ENCODE assay signal across 8 cellular contexts in genomic region chr10:101042667-101043355, GRCh38. TPM values are rescaled to one million over a fixed set of nuclear protein-coding genes. Genes with fewer than 3 reads are reported as not detected.
DNase-seq lines count a peak whose midpoint lies in the region; ATAC-seq and TF ChIP-seq lines count a peak whose summit lies in the region.

No MANE protein-coding gene starts in this region.

- H3K27me3 ChIP-seq in DND-41 (ENCODE audit: insufficient read depth, low read length, poor library complexity) (no peaks in the 10 kb centered on the region), Karpas-422 (ENCODE audit: low read length) (no peaks in the 10 kb centered on the region)

- H3K9me3 Mint-ChIP-seq in activated T-helper 2 cell treated with anti-CD3 and anti-CD28 coated beads, Interferon-gamma antibody, Interleukin-2, Interleukin-4, amounts not matched to agents 10 μg/mL and 5 μg/mL and 100 μg/mL, durations not matched to agents 14 hours and 24 hours and 36 hours: no peaks in the 10 kb centered on the region
- no peaks in the 10 kb centered on the region for H3K9me3 Mint-ChIP-seq in natural killer cell treated with Interleukin-12 subunit alpha and Interleukin-12 subunit beta and Interleukin-15 and Interleukin-18, amount 100 ng/mL, for 72 hours

- H3K79me2 ChIP-seq in DND-41 (ENCODE audit: insufficient read depth, low read length): peaks cover 9% of the 10 kb centered on the region
- no peaks in the 10 kb centered on the region for H3K79me2 ChIP-seq in Karpas-422 (ENCODE audit: low read length)

- peak overlapping the region; percentile 54 for H3K27ac Mint-ChIP-seq in activated T-helper 2 cell treated with anti-CD3 and anti-CD28 coated beads, Interferon-gamma antibody, Interleukin-2, Interleukin-4, amounts not matched to agents 10 μg/mL and 5 μg/mL and 100 μg/mL, durations not matched to agents 14 hours and 24 hours and 36 hours
- peak overlapping the region; percentile 91 to 93 for H3K27ac Mint-ChIP-seq in natural killer cell treated with Interleukin-12 subunit alpha and Interleukin-12 subunit beta and Interleukin-15 and Interleukin-18, amount 100 ng/mL, for 72 hours

- H4K20me1 ChIP-seq in DND-41 (ENCODE audit: insufficient read depth, low read length) (peaks cover 9% of the 10 kb centered on the region; the same call in 1 of the 2 replicates), Karpas-422 (ENCODE audit: insufficient read depth, low read depth, low read length) (no peaks in the 10 kb centered on the region)

- peak overlapping the region; percentile 62 for H3K9ac ChIP-seq in DND-41 (ENCODE audit: low read depth, low read length)
- H3K9ac ChIP-seq in Karpas-422 (ENCODE audit: low read length): peak overlapping the region; percentile 74

- H3K9me3 ChIP-seq in DND-41 (ENCODE audit: insufficient read depth, low read length, severe bottlenecking) (no peaks in the 10 kb centered on the region), Karpas-422 (ENCODE audit: low read length) (no peaks in the 10 kb centered on the region)

- peaks cover 29% of the 10 kb centered on the region for H3K4me1 ChIP-seq in DND-41 (ENCODE audit: insufficient read depth, low read length)
- peaks cover 22% of the 10 kb centered on the region for H3K4me1 ChIP-seq in Karpas-422 (ENCODE audit: low read length)

- peak overlapping the region; percentile 81 for H3K4me3 Mint-ChIP-seq in activated T-helper 2 cell treated with anti-CD3 and anti-CD28 coated beads, Interferon-gamma antibody, Interleukin-2, Interleukin-4, amounts not matched to agents 10 μg/mL and 5 μg/mL and 100 μg/mL, durations not matched to agents 14 hours and 24 hours and 36 hours (ENCODE audit: low read depth)
- H3K4me3 Mint-ChIP-seq in natural killer cell treated with Interleukin-12 subunit alpha and Interleukin-12 subunit beta and Interleukin-15 and Interleukin-18, amount 100 ng/mL, for 72 hours: peak overlapping the region; percentile 96

- peak overlapping the region; percentile 88 for H3K27ac ChIP-seq in DND-41 (ENCODE audit: low read length)
- no peak overlapping the region for H3K27ac ChIP-seq in Karpas-422 (ENCODE audit: low read length)

- H3K4me3 ChIP-seq in DND-41 (ENCODE audit: low read depth in 1 of 2, low read length in 2 of 2): peak overlapping the region; percentile 29 to 75; a peak in 3 of 4 replicates
- H3K4me3 ChIP-seq in Karpas-422 (ENCODE audit: low read length): peak overlapping the region; percentile 73

- peaks cover 36% of the 10 kb centered on the region for H3K27me3 Mint-ChIP-seq in activated T-helper 2 cell treated with anti-CD3 and anti-CD28 coated beads, Interferon-gamma antibody, Interleukin-2, Interleukin-4, amounts not matched to agents 10 μg/mL and 5 μg/mL and 100 μg/mL, durations not matched to agents 14 hours and 24 hours and 36 hours (ENCODE audit: low read depth)
- peaks cover 15% of the 10 kb centered on the region in 2 donors for H3K27me3 Mint-ChIP-seq in natural killer cell treated with Interleukin-12 subunit alpha and Interleukin-12 subunit beta and Interleukin-15 and Interleukin-18, amount 100 ng/mL, for 72 hours

- intact Hi-C loops in activated T-helper 2 cell treated with anti-CD3 and anti-CD28 coated beads, Interferon-gamma antibody, Interleukin-2, Interleukin-4, amounts not matched to agents 10 μg/mL and 5 μg/mL and 100 μg/mL, durations not matched to agents 14 hours and 24 hours and 36 hours (cut with micrococcal nuclease): loop anchor here (1.0 to 10.0 kb wide), 3 partner anchors 11 to 192 kb away; no protein-coding TSS in a partner anchor

- H3K36me3 Mint-ChIP-seq in activated T-helper 2 cell treated with anti-CD3 and anti-CD28 coated beads, Interferon-gamma antibody, Interleukin-2, Interleukin-4, amounts not matched to agents 10 μg/mL and 5 μg/mL and 100 μg/mL, durations not matched to agents 14 hours and 24 hours and 36 hours (ENCODE audit: low read depth): peaks cover 12% of the 10 kb centered on the region
- peaks cover 10% of the 10 kb centered on the region for H3K36me3 Mint-ChIP-seq in natural killer cell treated with Interleukin-12 subunit alpha and Interleukin-12 subunit beta and Interleukin-15 and Interleukin-18, amount 100 ng/mL, for 72 hours

- no peak for TF ChIP-seq CTCF in DND-41 (IDR thresholded peaks at IDR 0.05; ENCODE audit: borderline replicate concordance, extremely low read depth, low read length, poor library complexity, severe bottlenecking)

- H3K4me2 ChIP-seq in DND-41 (ENCODE audit: insufficient read depth, low read length) (peak overlapping the region; percentile 88), Karpas-422 (ENCODE audit: low read depth, low read length, poor library complexity, severe bottlenecking) (peak overlapping the region; percentile 85)

- H3K36me3 ChIP-seq in DND-41 (ENCODE audit: insufficient read depth, low read length) (no peaks in the 10 kb centered on the region), Karpas-422 (ENCODE audit: insufficient read depth, low read length) (no peaks in the 10 kb centered on the region)

- peak; percentile 90 for ATAC-seq in DND-41 (ENCODE audit: insufficient read depth, low read depth)
- ATAC-seq in GM21786 (IDR thresholded peaks at IDR 0.05; ENCODE audit: unreplicated experiment): peak; percentile 97
- ATAC-seq in natural killer cell treated with Interleukin-12 subunit alpha and Interleukin-12 subunit beta and Interleukin-15 and Interleukin-18, amount 100 ng/mL, for 72 hours: peak; percentile 97 to 98

- peaks cover 21% of the 10 kb centered on the region for H3K4me1 Mint-ChIP-seq in activated T-helper 2 cell treated with anti-CD3 and anti-CD28 coated beads, Interferon-gamma antibody, Interleukin-2, Interleukin-4, amounts not matched to agents 10 μg/mL and 5 μg/mL and 100 μg/mL, durations not matched to agents 14 hours and 24 hours and 36 hours (ENCODE audit: low read depth)
- H3K4me1 Mint-ChIP-seq in natural killer cell treated with Interleukin-12 subunit alpha and Interleukin-12 subunit beta and Interleukin-15 and Interleukin-18, amount 100 ng/mL, for 72 hours (ENCODE audit: low read depth in 2 of 2): peaks cover 25% of the 10 kb centered on the region in 2 donors

- H2AFZ ChIP-seq in DND-41 (ENCODE audit: low read depth, low read length) (peak overlapping the region; percentile 83), Karpas-422 (ENCODE audit: low read length) (peak overlapping the region; percentile 96)

- H3K9me2 ChIP-seq in Karpas-422 (replicated peaks; ENCODE audit: insufficient read depth, low read length): no peaks in the 10 kb centered on the region

- DNase-seq in DND-41 (peak; percentile 91), Karpas-422 (peak; percentile 98), RPMI7951 (ENCODE audit: low read depth) (peak; percentile 96), fibroblast of peridontal ligament (ENCODE audit: extremely low read depth) (peak; percentile 98)
- DNase-seq in activated T-helper 2 cell treated with anti-CD3 and anti-CD28 coated beads, Interferon-gamma antibody, Interleukin-2, Interleukin-4, amounts not matched to agents 10 μg/mL and 5 μg/mL and 100 μg/mL, durations not matched to agents 14 hours and 24 hours and 36 hours (ENCODE audit: low spot score): peak; percentile 84
- peak; percentile 97 for DNase-seq in natural killer cell treated with Interleukin-12 subunit alpha and Interleukin-12 subunit beta and Interleukin-15 and Interleukin-18, amount 100 ng/mL, for 72 hours (ENCODE audit: low spot score)
- DNase-seq in stimulated activated naive CD4-positive, alpha-beta T cell treated with Interleukin-2 at 50 U/mL for 16 hours (lab: John Stamatoyannopoulos, UW): peak; percentile 88

RNA-seq across cellular contexts. Expression of gene SFXN3, which starts 11.8 kb away (rescaled TPM):
- total RNA-seq in Karpas-422 (2014; rRNA removed; shearing (Covaris generic); ENCODE audit: low replicate concordance): 8.5 and 13.6 TPM in 2 replicates
- total RNA-seq in RPMI7951 (2014; rRNA removed; shearing (Covaris generic)): 115 and 125 TPM in 2 replicates
- 41.3 and 44.3 TPM in 2 replicates for total RNA-seq in activated T-helper 2 cell treated with anti-CD3 and anti-CD28 coated beads, Interferon-gamma antibody, Interleukin-2, Interleukin-4, amounts not matched to agents 10 μg/mL and 5 μg/mL and 100 μg/mL, durations not matched to agents 14 hours and 24 hours and 36 hours
- 10 to 100 TPM; 12.5 to 21.1 TPM for total RNA-seq in natural killer cell treated with Interleukin-12 subunit alpha and Interleukin-12 subunit beta and Interleukin-15 and Interleukin-18, amount 100 ng/mL, for 72 hours

RNA-seq across cellular contexts. Expression of gene PDZD7, which starts 11.9 kb away (rescaled TPM):
- total RNA-seq in Karpas-422 (2014; rRNA removed; shearing (Covaris generic); ENCODE audit: low replicate concordance): 2.6 and 3.0 TPM in 2 replicates
- total RNA-seq in RPMI7951 (2014; rRNA removed; shearing (Covaris generic)): 2.0 and 2.8 TPM in 2 replicates
- 0.53 and 0.64 TPM in 2 replicates for total RNA-seq in activated T-helper 2 cell treated with anti-CD3 and anti-CD28 coated beads, Interferon-gamma antibody, Interleukin-2, Interleukin-4, amounts not matched to agents 10 μg/mL and 5 μg/mL and 100 μg/mL, durations not matched to agents 14 hours and 24 hours and 36 hours
- under 1 TPM; 0.17 to 0.62 TPM for total RNA-seq in natural killer cell treated with Interleukin-12 subunit alpha and Interleukin-12 subunit beta and Interleukin-15 and Interleukin-18, amount 100 ng/mL, for 72 hours

RNA-seq across cellular contexts. Expression of gene KAZALD1, which starts 19.0 kb away (rescaled TPM):
- 21.5 and 50.1 TPM in 2 replicates for total RNA-seq in Karpas-422 (2014; rRNA removed; shearing (Covaris generic); ENCODE audit: low replicate concordance)
- 8.1 and 11.4 TPM in 2 replicates for total RNA-seq in RPMI7951 (2014; rRNA removed; shearing (Covaris generic))
- total RNA-seq in activated T-helper 2 cell treated with anti-CD3 and anti-CD28 coated beads, Interferon-gamma antibody, Interleukin-2, Interleukin-4, amounts not matched to agents 10 μg/mL and 5 μg/mL and 100 μg/mL, durations not matched to agents 14 hours and 24 hours and 36 hours: 0.55 and 0.67 TPM in 2 replicates
- 1 to 10 TPM in 1 of 2 donors, not detected in 1; 1.9 TPM for total RNA-seq in natural killer cell treated with Interleukin-12 subunit alpha and Interleukin-12 subunit beta and Interleukin-15 and Interleukin-18, amount 100 ng/mL, for 72 hours

RNA-seq across cellular contexts. Expression of gene LZTS2, which starts 43.2 kb away (rescaled TPM):
- total RNA-seq in Karpas-422 (2014; rRNA removed; shearing (Covaris generic); ENCODE audit: low replicate concordance): 11.3 and 23.9 TPM in 2 replicates
- 20.3 and 29.7 TPM in 2 replicates for total RNA-seq in RPMI7951 (2014; rRNA removed; shearing (Covaris generic))
- 19.2 and 22.2 TPM in 2 replicates for total RNA-seq in activated T-helper 2 cell treated with anti-CD3 and anti-CD28 coated beads, Interferon-gamma antibody, Interleukin-2, Interleukin-4, amounts not matched to agents 10 μg/mL and 5 μg/mL and 100 μg/mL, durations not matched to agents 14 hours and 24 hours and 36 hours
- 1 to 10 TPM; 6.2 to 6.4 TPM for total RNA-seq in natural killer cell treated with Interleukin-12 subunit alpha and Interleukin-12 subunit beta and Interleukin-15 and Interleukin-18, amount 100 ng/mL, for 72 hours

RNA-seq across cellular contexts. Expression of gene TWNK, which starts 55.5 kb away (rescaled TPM):
- total RNA-seq in Karpas-422 (2014; rRNA removed; shearing (Covaris generic); ENCODE audit: low replicate concordance): 14.5 and 17.0 TPM in 2 replicates
- 6.4 and 7.8 TPM in 2 replicates for total RNA-seq in RPMI7951 (2014; rRNA removed; shearing (Covaris generic))
- total RNA-seq in activated T-helper 2 cell treated with anti-CD3 and anti-CD28 coated beads, Interferon-gamma antibody, Interleukin-2, Interleukin-4, amounts not matched to agents 10 μg/mL and 5 μg/mL and 100 μg/mL, durations not matched to agents 14 hours and 24 hours and 36 hours: 25.9 and 27.2 TPM in 2 replicates
- 10 to 100 TPM; 13.6 to 34.2 TPM for total RNA-seq in natural killer cell treated with Interleukin-12 subunit alpha and Interleukin-12 subunit beta and Interleukin-15 and Interleukin-18, amount 100 ng/mL, for 72 hours
